ENCODE assay signal across 1 cellular context in genomic region chr9:136333045-136333444, GRCh38.
TF ChIP-seq lines count a peak whose summit lies in the region.

No MANE protein-coding gene starts in this region.

TF ChIP-seq in H1, 55 proteins besides CTCF, POLR2A, EP300 and RAD21:
- TF ChIP-seq SRF (IDR thresholded peaks at IDR 0.05; ENCODE audit: low read depth, low read length): no peak
- no peak for TF ChIP-seq CHD1 (IDR thresholded peaks at IDR 0.05; ENCODE audit: low read depth, low read length)
- no peak for TF ChIP-seq SUZ12 (IDR thresholded peaks at IDR 0.05; ENCODE audit: low read length)
- no peak for TF ChIP-seq SIRT6 (IDR thresholded peaks at IDR 0.05; ENCODE audit: low read length)
- TF ChIP-seq CHD2 (IDR thresholded peaks at IDR 0.05; ENCODE audit: low read length): no peak
- no peak for TF ChIP-seq KDM5A (IDR thresholded peaks at IDR 0.05; ENCODE audit: low read length)
- no peak for TF ChIP-seq TBP (IDR thresholded peaks at IDR 0.05; ENCODE audit: low read depth, low read length)
- no peak for TF ChIP-seq SIN3A (conservative IDR thresholded peaks at IDR 0.05 in 1 of 2, IDR thresholded peaks at IDR 0.05 in 1 of 2; ENCODE audit: low read depth in 1 of 2, low read length in 2 of 2)
TF ChIP-seq in H1: peak in this region for 0.
